Comparison of ENCODE assay signal across 22 cellular contexts in the genomic region with DNA sequence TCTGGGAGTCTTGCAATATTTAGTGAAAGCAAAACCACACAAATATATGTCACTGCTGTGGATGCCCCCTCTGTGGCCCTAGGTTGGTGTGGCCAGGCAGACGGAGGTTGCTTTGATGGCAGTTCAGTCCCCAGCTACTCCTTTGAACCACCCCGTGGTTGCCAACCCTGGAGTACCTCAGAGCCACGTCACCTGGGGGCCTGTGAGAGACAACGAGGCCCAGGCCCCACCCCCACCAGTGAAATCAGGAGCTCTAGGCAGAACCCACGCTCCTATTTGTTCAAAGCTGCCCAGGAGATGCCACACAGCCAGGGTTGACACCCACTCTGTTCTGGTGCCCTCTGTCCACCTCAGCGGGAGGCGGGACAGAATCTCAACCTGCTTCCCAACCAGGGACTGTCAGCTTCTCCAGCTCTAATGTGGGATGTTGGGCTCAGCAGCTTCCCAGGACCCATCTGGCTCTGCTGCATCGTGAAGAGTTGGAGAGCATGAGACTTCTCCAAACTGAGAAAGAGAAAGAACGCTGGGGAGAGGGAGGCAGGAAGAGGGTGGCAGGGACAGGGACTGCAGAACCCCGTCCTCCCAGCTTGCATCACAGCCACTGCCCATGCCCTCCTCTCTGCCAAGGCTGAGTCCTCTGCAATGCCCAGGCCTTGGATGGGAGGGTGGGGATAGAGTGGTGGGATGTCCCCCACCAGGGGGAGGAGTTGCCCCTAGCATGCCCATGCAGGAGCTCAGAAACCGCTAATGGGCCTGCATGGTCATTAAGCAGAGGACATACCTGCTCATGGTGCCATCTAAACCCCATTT.
"Had no signal": no experiment of that assay in that cellular context is flagged by ENCODE, and none has a peak within 500 bp of the region (broad histone marks: within the 10 kb centered on the region; RNA-seq: fewer than 3 reads in every experiment).

No MANE protein-coding gene starts in this region.

- ATAC-seq: activated CD8-positive, alpha-beta T cell treated with anti-CD3 and anti-CD28 coated beads, Interleukin-2, amount 10 ng/mL, durations not matched to agents 7 days and 5 days; heart right ventricle; naive thymus-derived CD4-positive, alpha-beta T cell; stimulated activated naive CD8-positive, alpha-beta T cell treated with anti-CD3 and anti-CD28 coated beads, Interleukin-15, Interleukin-2, amounts not matched to agents 100 U/mL and 50 U/mL, for 24 hours had no signal

- H3K27ac Mint-ChIP-seq: activated B cell treated with CpG ODN at 0.5 μM for 24 hours; activated CD4-positive, alpha-beta T cell treated with anti-CD3 and anti-CD28 coated beads, Interleukin-2, amount 10 ng/mL, durations not matched to agents 7 days and 5 days; activated CD8-positive, alpha-beta T cell treated with anti-CD3 and anti-CD28 coated beads, Interleukin-2, amount 10 ng/mL, durations not matched to agents 7 days and 5 days; activated naive CD4-positive, alpha-beta T cell treated with anti-CD3 and anti-CD28 coated beads, Interleukin-2, amount 10 ng/mL, durations not matched to agents 7 days and 5 days; activated T-helper 2 cell treated with anti-CD3 and anti-CD28 coated beads, Interferon-gamma antibody, Interleukin-2, Interleukin-4, amounts not matched to agents 10 μg/mL and 5 μg/mL and 100 μg/mL, durations not matched to agents 14 hours and 24 hours and 36 hours; dendritic cell treated with granulocyte-macrophage colony-stimulating factor and Interleukin-4, amounts not matched to agents 40 ng/mL and 50 ng/mL, for 4 days; immature natural killer cell; memory B cell; naive thymus-derived CD4-positive, alpha-beta T cell had no signal

- H3K9me3 Mint-ChIP-seq: activated B cell treated with CpG ODN at 0.5 μM for 24 hours; activated CD4-positive, alpha-beta T cell treated with anti-CD3 and anti-CD28 coated beads, Interleukin-2, amount 10 ng/mL, durations not matched to agents 7 days and 5 days; activated naive CD4-positive, alpha-beta T cell treated with anti-CD3 and anti-CD28 coated beads, Interleukin-2, amount 10 ng/mL, durations not matched to agents 7 days and 5 days; activated T-helper 2 cell treated with anti-CD3 and anti-CD28 coated beads, Interferon-gamma antibody, Interleukin-2, Interleukin-4, amounts not matched to agents 10 μg/mL and 5 μg/mL and 100 μg/mL, durations not matched to agents 14 hours and 24 hours and 36 hours; dendritic cell treated with granulocyte-macrophage colony-stimulating factor and Interleukin-4, amounts not matched to agents 40 ng/mL and 50 ng/mL, for 4 days; memory B cell; naive thymus-derived CD4-positive, alpha-beta T cell had no signal

- H3K27me3 Mint-ChIP-seq: activated CD4-positive, alpha-beta T cell treated with anti-CD3 and anti-CD28 coated beads, Interleukin-2, amount 10 ng/mL, durations not matched to agents 7 days and 5 days had no signal

- H3K36me3 Mint-ChIP-seq: activated naive CD4-positive, alpha-beta T cell treated with anti-CD3 and anti-CD28 coated beads, Interleukin-2, amount 10 ng/mL, durations not matched to agents 7 days and 5 days; immature natural killer cell; memory B cell; naive thymus-derived CD4-positive, alpha-beta T cell had no signal

- DNase-seq: activated B cell treated with CpG ODN at 0.5 μM for 24 hours; activated CD4-positive, alpha-beta T cell treated with anti-CD3 and anti-CD28 coated beads, Interleukin-2, amount 10 ng/mL, durations not matched to agents 7 days and 5 days; activated CD8-positive, alpha-beta T cell treated with anti-CD3 and anti-CD28 coated beads, Interleukin-2, amount 10 ng/mL, durations not matched to agents 7 days and 5 days; activated naive CD4-positive, alpha-beta T cell treated with anti-CD3 and anti-CD28 coated beads, Interleukin-2, amount 10 ng/mL, durations not matched to agents 7 days and 5 days; cerebellar nuclear complex; effector memory CD4-positive, alpha-beta T cell; esophagus squamous epithelium; heart right ventricle; immature natural killer cell; stimulated activated CD4-positive, alpha-beta T cell treated with anti-CD3 and anti-CD28 coated beads, Interleukin-12 subunit alpha, Interleukin-12 subunit beta, amount 100 ng/mL, for 4 hours; stimulated activated CD4-positive, alpha-beta T cell treated with anti-CD3 and anti-CD28 coated beads, Interleukin-1b, Interleukin-23, amount 100 ng/mL, for 48 hours; stimulated activated naive CD8-positive, alpha-beta T cell treated with anti-CD3 and anti-CD28 coated beads, Interleukin-15, Interleukin-2, amounts not matched to agents 100 U/mL and 50 U/mL, for 24 hours; T-helper 1 cell; T-helper 9 cell; transverse colon had no signal

- H3K4me3 Mint-ChIP-seq: activated B cell treated with CpG ODN at 0.5 μM for 24 hours; activated CD4-positive, alpha-beta T cell treated with anti-CD3 and anti-CD28 coated beads, Interleukin-2, amount 10 ng/mL, durations not matched to agents 7 days and 5 days; activated CD8-positive, alpha-beta T cell treated with anti-CD3 and anti-CD28 coated beads, Interleukin-2, amount 10 ng/mL, durations not matched to agents 7 days and 5 days; activated naive CD4-positive, alpha-beta T cell treated with anti-CD3 and anti-CD28 coated beads, Interleukin-2, amount 10 ng/mL, durations not matched to agents 7 days and 5 days; dendritic cell treated with granulocyte-macrophage colony-stimulating factor and Interleukin-4, amounts not matched to agents 40 ng/mL and 50 ng/mL, for 4 days; immature natural killer cell; memory B cell; naive thymus-derived CD4-positive, alpha-beta T cell had no signal

- H3K4me1 Mint-ChIP-seq: activated B cell treated with CpG ODN at 0.5 μM for 24 hours, immature natural killer cell, memory B cell had no signal

- H3K27ac ChIP-seq: ascending aorta, esophagus squamous epithelium, heart right ventricle, parathyroid adenoma, transverse colon, vagina had no signal
